26 cellular contexts compared by ENCODE assay signal in the genomic region with DNA sequence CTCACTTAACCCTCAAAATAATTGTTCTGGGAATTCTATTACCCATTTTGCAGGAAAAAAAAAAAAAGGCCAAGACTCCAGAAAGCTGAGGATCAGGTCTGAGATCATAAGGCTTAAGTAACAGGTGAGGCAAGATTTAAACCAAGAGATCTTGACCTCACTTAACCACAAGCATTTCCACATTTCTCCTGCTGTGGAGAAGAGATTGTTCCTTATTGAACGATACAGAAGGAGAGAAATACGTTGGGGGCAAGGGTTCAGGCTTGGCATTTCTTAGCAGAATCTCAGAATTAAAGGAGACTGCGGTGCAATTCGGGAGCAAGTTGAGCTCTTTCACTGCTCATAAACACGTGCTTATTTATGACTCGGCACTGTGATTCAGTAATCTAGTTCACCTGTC.
A peak's percentile ranks its signal among the peaks of the same experiment; 100 is the strongest.
DNase-seq lines count a peak whose midpoint lies in the region; ATAC-seq, FAIRE-seq and TF ChIP-seq lines count a peak whose summit lies in the region.
"Had no signal": no experiment of that assay in that cellular context is flagged by ENCODE, and none has a peak within 500 bp of the region (broad histone marks: within the 10 kb centered on the region; RNA-seq: fewer than 3 reads in every experiment).

No MANE protein-coding gene starts in this region.

- H2AFZ ChIP-seq in astrocyte (ENCODE audit: low read depth, low read length) (no peak overlapping the region), mesenchymal stem cell (ENCODE audit: low read depth, low read length) (no peak overlapping the region)
- H2AFZ ChIP-seq: GM23338 had no signal

- no peak overlapping the region for H3K14ac ChIP-seq in mesenchymal stem cell (ENCODE audit: low read length in 2 of 2)

- FAIRE-seq in astrocyte (lab: Jason Lieb, UNC): peak; percentile 64
- FAIRE-seq: D721Med, frontal cortex, small intestine had no signal

- no peak overlapping the region for H4K8ac ChIP-seq in mesenchymal stem cell (ENCODE audit: low read length)

- ATAC-seq in GM21390 (IDR thresholded peaks at IDR 0.05; ENCODE audit: unreplicated experiment): no peak
- ATAC-seq: GM23338 had no signal

- H3K4me3 Mint-ChIP-seq in HFFc6 (0 out of 2 replicates have a peak overlapping the region, but pooled peaks have one; percentile 81), astrocyte (ENCODE audit: unreplicated experiment) (no peak overlapping the region)
- H3K4me3 Mint-ChIP-seq: B cell; CD4-positive, alpha-beta memory T cell; GM23338; stimulated activated naive CD8-positive, alpha-beta T cell treated with anti-CD3 and anti-CD28 coated beads, Interleukin-15, Interleukin-2, amounts not matched to agents 100 ng/mL and 50 ng/mL, for 24 hours had no signal

- WGBS in mesenchymal stem cell: 73% methylated on average over 6 of the region's 6 CpGs
- WGBS in adrenal gland, 4 donors: 59 to 69% (median 67%) methylated on average over 6 of the region's 6 CpGs

- H3K4me1 ChIP-seq in astrocyte (ENCODE audit: insufficient read depth, low read length) (peaks cover 12% of the 10 kb centered on the region), mesenchymal stem cell (ENCODE audit: control insufficient read depth, insufficient read depth, low read depth, low read length) (peaks cover 4% of the 10 kb centered on the region), adrenal gland (replicated peaks in 1 of 2) (peaks cover 0 to 5% of the 10 kb centered on the region in 2 donors)
- H3K4me1 ChIP-seq: testis had no signal

- H3K27ac ChIP-seq in astrocyte (ENCODE audit: low read depth, low read length) (no peak overlapping the region), mesenchymal stem cell (ENCODE audit: low read length, poor library complexity, severe bottlenecking) (no peak overlapping the region), adrenal gland (no peak overlapping the region)
- H3K27ac ChIP-seq: esophagus squamous epithelium, RWPE1, SK-N-MC, testis had no signal

- H2AK5ac ChIP-seq in mesenchymal stem cell (ENCODE audit: low read length, severe bottlenecking): no peak overlapping the region

- peaks cover 8% of the 10 kb centered on the region for H3K27me3 Mint-ChIP-seq in HFFc6 (ENCODE audit: insufficient read depth)
- H3K27me3 Mint-ChIP-seq in astrocyte (ENCODE audit: low read depth, unreplicated experiment): no peaks in the 10 kb centered on the region
- H3K27me3 Mint-ChIP-seq: B cell had no signal

- intact Hi-C loops in adrenal gland (cut with DNase I): loop anchor here in 1 of 2 donors (5.0 to 10.0 kb wide), 2 partner anchors 274 to 293 kb away; no protein-coding TSS in a partner anchor

- TF ChIP-seq CTCF in HFFc6 (IDR thresholded peaks at IDR 0.05) (no peak), astrocyte (IDR thresholded peaks at IDR 0.05; ENCODE audit: insufficient read depth, low read depth, low read length) (no peak), adrenal gland (IDR thresholded peaks at IDR 0.05) (no peak)

- H2BK15ac ChIP-seq in mesenchymal stem cell (ENCODE audit: low read depth, poor library complexity, severe bottlenecking): no peak overlapping the region

- H2BK12ac ChIP-seq in mesenchymal stem cell (ENCODE audit: low read length in 2 of 2): no peak overlapping the region

- H3K18ac ChIP-seq in mesenchymal stem cell (ENCODE audit: low read depth in 1 of 2, low read length in 2 of 2): no peak overlapping the region

- peaks cover 11% of the 10 kb centered on the region; the same call in 1 of the 2 replicates for H3K4me1 Mint-ChIP-seq in HFFc6 (ENCODE audit: low read depth)
- H3K4me1 Mint-ChIP-seq in astrocyte (ENCODE audit: low read depth, unreplicated experiment): no peaks in the 10 kb centered on the region
- H3K4me1 Mint-ChIP-seq: B cell, GM23338, nephron had no signal

- H3K4me3 ChIP-seq in astrocyte (ENCODE audit: insufficient read depth, low read depth, low read length) (no peak overlapping the region), mesenchymal stem cell (ENCODE audit: insufficient read depth in 1 of 2, low read depth in 1 of 2, low read length in 2 of 2) (no peak overlapping the region), adrenal gland (no peak overlapping the region)
- H3K4me3 ChIP-seq: GM23338, lung, mucosa of descending colon had no signal

- no peak overlapping the region for H4K91ac ChIP-seq in mesenchymal stem cell (ENCODE audit: low read length)

- H3K9me3 ChIP-seq in astrocyte (ENCODE audit: insufficient read depth, low read depth, low read length) (no peaks in the 10 kb centered on the region), mesenchymal stem cell (ENCODE audit: control insufficient read depth, low read length) (no peaks in the 10 kb centered on the region), adrenal gland (replicated peaks in 1 of 3) (no peaks in the 10 kb centered on the region)
- H3K9me3 ChIP-seq: esophagus squamous epithelium, MG63, mucosa of descending colon, testis had no signal

- no peak overlapping the region for H2BK120ac ChIP-seq in mesenchymal stem cell (ENCODE audit: low read depth, low read length)

- DNase-seq in A172 (ENCODE audit: low spot score) (peak; percentile 41), HFFc6 (no peak), astrocyte (ENCODE audit: low read depth) (peak; percentile 78), mesenchymal stem cell (peak; percentile 12), adrenal gland (no peak), NOMO-1 treated with DMSO at 0.1 percent for 48 hours (lab: John Stamatoyannopoulos, UW; ENCODE audit: unreplicated experiment) (no peak)
- DNase-seq: activated CD4-positive, CD25-positive, alpha-beta regulatory T cell; cerebellar nuclear complex; esophagus squamous epithelium; NCI-H1417 treated with DMSO at 0.1 percent for 48 hours had no signal

- H3K9me3 Mint-ChIP-seq in HFFc6 (no peaks in the 10 kb centered on the region), astrocyte (ENCODE audit: unreplicated experiment) (peaks cover 2% of the 10 kb centered on the region)
- H3K9me3 Mint-ChIP-seq: nephron; stimulated activated naive CD8-positive, alpha-beta T cell treated with anti-CD3 and anti-CD28 coated beads, Interleukin-15, Interleukin-2, amounts not matched to agents 100 ng/mL and 50 ng/mL, for 24 hours had no signal

- H3K23ac ChIP-seq in mesenchymal stem cell (ENCODE audit: low read length in 2 of 2): no peak overlapping the region

- H3K9ac ChIP-seq in astrocyte (ENCODE audit: low read length) (no peak overlapping the region), mesenchymal stem cell (ENCODE audit: low read length) (no peak overlapping the region)

- no peaks in the 10 kb centered on the region for H3K36me3 Mint-ChIP-seq in HFFc6 (ENCODE audit: low read depth)
- H3K36me3 Mint-ChIP-seq in astrocyte (ENCODE audit: low read depth, unreplicated experiment): no peaks in the 10 kb centered on the region
- H3K36me3 Mint-ChIP-seq: brain; CD4-positive, alpha-beta memory T cell had no signal

- H3K27me3 ChIP-seq in astrocyte (ENCODE audit: insufficient read depth, low read length): no peaks in the 10 kb centered on the region
- H3K27me3 ChIP-seq in mesenchymal stem cell (ENCODE audit: control insufficient read depth in 1 of 2, insufficient read depth in 1 of 2, low read length in 2 of 2): peaks cover 0 to 4% of the 10 kb centered on the region in 2 experiments
- no peaks in the 10 kb centered on the region for H3K27me3 ChIP-seq in adrenal gland
- H3K27me3 ChIP-seq: esophagus squamous epithelium, MG63, testis had no signal

- no peaks in the 10 kb centered on the region for H3K79me2 ChIP-seq in astrocyte (ENCODE audit: insufficient read depth, low read length)

- no peak for TF ChIP-seq POLR2A in adrenal gland (IDR thresholded peaks at IDR 0.05)

- H3K4me2 ChIP-seq in astrocyte (ENCODE audit: low read length) (peak overlapping the region; percentile 86), mesenchymal stem cell (ENCODE audit: low read length, poor library complexity, severe bottlenecking) (no peak overlapping the region)
- H3K4me2 ChIP-seq: GM23338 had no signal

- H2BK5ac ChIP-seq in mesenchymal stem cell (ENCODE audit: low read depth, low read length, poor library complexity, severe bottlenecking): no peak overlapping the region

- H3K27ac Mint-ChIP-seq in HFFc6: no peak overlapping the region
- no peak overlapping the region for H3K27ac Mint-ChIP-seq in astrocyte (ENCODE audit: unreplicated experiment)
- H3K27ac Mint-ChIP-seq: B cell; brain; CD4-positive, alpha-beta memory T cell; GM23338; nephron; stimulated activated naive CD8-positive, alpha-beta T cell treated with anti-CD3 and anti-CD28 coated beads, Interleukin-15, Interleukin-2, amounts not matched to agents 100 ng/mL and 50 ng/mL, for 24 hours had no signal

- H3K4ac ChIP-seq in mesenchymal stem cell (ENCODE audit: low read depth in 1 of 2, low read length in 2 of 2): no peak overlapping the region

- H4K20me1 ChIP-seq in astrocyte (ENCODE audit: insufficient read depth, low read length): no peaks in the 10 kb centered on the region

- no peaks in the 10 kb centered on the region for H3K79me1 ChIP-seq in mesenchymal stem cell (replicated peaks; ENCODE audit: low read length, poor library complexity, severe bottlenecking)

- H3K36me3 ChIP-seq in astrocyte (ENCODE audit: insufficient read depth, low read length): no peaks in the 10 kb centered on the region
- no peaks in the 10 kb centered on the region for H3K36me3 ChIP-seq in mesenchymal stem cell (ENCODE audit: control insufficient read depth in 1 of 2, insufficient read depth in 2 of 2, low read depth in 1 of 2, low read length in 2 of 2)
- no peaks in the 10 kb centered on the region for H3K36me3 ChIP-seq in adrenal gland (replicated peaks in 1 of 2)
- H3K36me3 ChIP-seq: esophagus squamous epithelium, MG63 had no signal

Comparison
In these comparisons a context has a peak if more than half of its experiments do, and no peak if none do; other contexts are left out.
1. DNase-seq: peak in A172 (single experiment), astrocyte (single experiment) and mesenchymal stem cell (single experiment); none in HFFc6 (single experiment), adrenal gland (0 of 7) and NOMO-1 treated with DMSO at 0.1 percent for 48 hours (single experiment).